In genomic region chr5:3811116-3811515, GRCh38 we compare ENCODE assay signal across 7 cellular contexts.
"Had no signal": no experiment of that assay in that cellular context is flagged by ENCODE, and none has a peak within 500 bp of the region (broad histone marks: within the 10 kb centered on the region; RNA-seq: fewer than 3 reads in every experiment).

No MANE protein-coding gene starts in this region.

- FAIRE-seq: HepG2, HTR-8/SVneo, K562 had no signal

- H3K27me3 Mint-ChIP-seq: IgD-negative memory B cell had no signal

- H3K4me1 Mint-ChIP-seq: IgD-negative memory B cell had no signal

- ATAC-seq: HepG2, K562 had no signal

- H3K27ac Mint-ChIP-seq: IgD-negative memory B cell had no signal

- H3K4me3 ChIP-seq: K562 had no signal

- DNase-seq: IMR-90, KBM-7 had no signal

- H3K27ac ChIP-seq: HL-60 had no signal

- H3K4me3 Mint-ChIP-seq: IgD-negative memory B cell had no signal

- H3K36me3 Mint-ChIP-seq: IgD-negative memory B cell had no signal
